In the genomic region with DNA sequence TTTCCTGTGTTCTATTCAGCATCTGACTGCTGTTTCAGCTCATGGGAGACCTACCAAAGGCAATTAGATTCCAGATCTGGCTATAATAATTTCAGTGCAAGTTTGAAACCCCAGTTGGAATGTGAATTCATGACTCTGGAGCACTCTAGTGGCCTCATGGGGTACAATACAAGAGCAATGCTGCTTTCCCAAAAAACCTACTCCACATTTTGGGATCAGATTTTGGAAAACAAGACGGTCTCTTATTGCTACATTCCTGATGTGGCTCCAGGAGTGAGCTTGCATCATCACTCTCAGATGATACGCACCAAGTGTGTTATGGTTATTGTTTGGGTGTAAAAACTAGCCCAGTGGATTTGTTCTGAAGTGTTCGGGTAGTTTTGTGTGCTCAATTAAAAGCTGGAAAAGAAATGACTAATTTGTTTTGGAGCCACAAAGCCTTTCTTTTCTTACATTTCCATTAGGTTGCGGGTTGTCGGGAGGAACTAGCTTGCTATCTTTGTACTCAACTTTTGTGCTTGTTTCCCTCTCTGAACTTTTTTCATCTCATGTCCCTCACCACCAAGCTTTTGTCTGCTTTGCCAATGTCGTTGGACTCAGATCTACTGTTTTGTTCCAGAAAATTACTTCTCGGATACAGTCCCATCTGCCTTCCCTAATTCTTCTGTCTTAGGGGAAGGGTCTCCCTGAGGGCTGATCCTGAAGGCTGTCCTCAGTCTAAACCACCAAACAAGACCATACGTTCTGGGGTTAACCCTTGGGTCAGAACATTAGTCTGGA, we compare ENCODE assay signal across 10 cellular contexts.
A peak's percentile ranks its signal among the peaks of the same experiment; 100 is the strongest.
DNase-seq lines count a peak whose midpoint lies in the region; ATAC-seq and TF ChIP-seq lines count a peak whose summit lies in the region.
"Had no signal": no experiment of that assay in that cellular context is flagged by ENCODE, and none has a peak within 500 bp of the region (broad histone marks: within the 10 kb centered on the region; RNA-seq: fewer than 3 reads in every experiment).

No MANE protein-coding gene starts in this region.

- peaks cover 25% of the 10 kb centered on the region for H3K4me1 Mint-ChIP-seq in glutamatergic neuron (ENCODE audit: low read depth, unreplicated experiment)
- peaks cover 6% of the 10 kb centered on the region for H3K4me1 Mint-ChIP-seq in activated CD8-positive, alpha-beta T cell treated with anti-CD3 and anti-CD28 coated beads, Interleukin-2, amount 10 ng/mL, durations not matched to agents 7 days and 5 days (ENCODE audit: low read depth)

- peak; percentile 94 for ATAC-seq in sciatic nerve
- no peak for ATAC-seq in activated CD8-positive, alpha-beta T cell treated with anti-CD3 and anti-CD28 coated beads, Interleukin-2, amount 10 ng/mL, durations not matched to agents 7 days and 5 days

- no peak for TF ChIP-seq CTCF in glutamatergic neuron (IDR thresholded peaks at IDR 0.05; ENCODE audit: partially characterized antibody, unreplicated experiment)

- intact Hi-C loops in sciatic nerve (cut with DNase I), result no loop called here

- 64 to 70% methylated on average over 8 of the region's 8 CpGs for WGBS in GM23248 (ENCODE audit: low coverage in 1 of 2, low lambda C conversion rate in 2 of 2, missing lambda C conversion rate in 2 of 2), 2 experiments

- peaks cover 3% of the 10 kb centered on the region for H3K36me3 Mint-ChIP-seq in glutamatergic neuron (ENCODE audit: unreplicated experiment)
- H3K36me3 Mint-ChIP-seq in activated CD8-positive, alpha-beta T cell treated with anti-CD3 and anti-CD28 coated beads, Interleukin-2, amount 10 ng/mL, durations not matched to agents 7 days and 5 days (ENCODE audit: low read depth), result peaks cover 16% of the 10 kb centered on the region

- no peaks in the 10 kb centered on the region for H3K9me3 ChIP-seq in GM23248 (ENCODE audit: low read depth)
- H3K9me3 ChIP-seq: suprapubic skin had no signal

- peaks cover 18% of the 10 kb centered on the region for H3K4me1 ChIP-seq in GM23248 (ENCODE audit: insufficient read depth)

- H3K9ac ChIP-seq in GM23248, result no peak overlapping the region

- H3K9me3 Mint-ChIP-seq in glutamatergic neuron (ENCODE audit: unreplicated experiment), result no peaks in the 10 kb centered on the region
- H3K9me3 Mint-ChIP-seq in activated CD8-positive, alpha-beta T cell treated with anti-CD3 and anti-CD28 coated beads, Interleukin-2, amount 10 ng/mL, durations not matched to agents 7 days and 5 days (ENCODE audit: insufficient read depth), result no peaks in the 10 kb centered on the region

- H3K4me2 ChIP-seq in GM23248 (ENCODE audit: unreplicated experiment), result no peak overlapping the region

- H3K27ac Mint-ChIP-seq in glutamatergic neuron (ENCODE audit: unreplicated experiment), result peak overlapping the region; percentile 10
- H3K27ac Mint-ChIP-seq in activated CD8-positive, alpha-beta T cell treated with anti-CD3 and anti-CD28 coated beads, Interleukin-2, amount 10 ng/mL, durations not matched to agents 7 days and 5 days, result no peak overlapping the region

- H3K36me3 ChIP-seq in GM23248 (ENCODE audit: low read depth), result 0 out of 2 replicates have a peak, but pooled peaks cover 15% of the 10 kb centered on the region

- in situ Hi-C loops in GM23248 (cut with MboI), result no loop called here
- in situ Hi-C loops in SK-MEL-5 (cut with HindIII; ENCODE audit: low pct_unique_long_range_greater_than_20kb, low sequenced_read_pairs), result no loop called here

- no peaks in the 10 kb centered on the region for H3K79me2 ChIP-seq in GM23248 (ENCODE audit: insufficient read depth)

- H3K4me3 Mint-ChIP-seq in glutamatergic neuron (ENCODE audit: unreplicated experiment), result no peak overlapping the region
- no peak overlapping the region for H3K4me3 Mint-ChIP-seq in activated CD8-positive, alpha-beta T cell treated with anti-CD3 and anti-CD28 coated beads, Interleukin-2, amount 10 ng/mL, durations not matched to agents 7 days and 5 days

- peaks cover 11% of the 10 kb centered on the region; the same call in 1 of the 2 replicates for H3F3A ChIP-seq in GM23248 (ENCODE audit: insufficient read depth)

- no peak overlapping the region for H3K4me3 ChIP-seq in GM23248
- H3K4me3 ChIP-seq: suprapubic skin had no signal

- no peak overlapping the region for H2AFZ ChIP-seq in GM23248

- H3K9me2 ChIP-seq in GM23248 (ENCODE audit: insufficient read depth), result no peaks in the 10 kb centered on the region

- CTCF ChIA-PET in activated CD8-positive, alpha-beta T cell treated with anti-CD3 and anti-CD28 coated beads, Interleukin-2, amount 10 ng/mL, durations not matched to agents 7 days and 5 days (lab: Charles Lee), result no interaction called here

- H4K20me1 ChIP-seq in GM23248 (ENCODE audit: insufficient read depth), result no peaks in the 10 kb centered on the region

- peak; percentile 35 for DNase-seq in GM23248
- DNase-seq in SK-MEL-5 (ENCODE audit: low read depth, low spot score), result peak; percentile 62
- no peak for DNase-seq in glutamatergic neuron
- no peak for DNase-seq in sciatic nerve (ENCODE audit: low spot score)
- no peak for DNase-seq in activated CD8-positive, alpha-beta T cell treated with anti-CD3 and anti-CD28 coated beads, Interleukin-2, amount 10 ng/mL, durations not matched to agents 7 days and 5 days
- no peak for DNase-seq in superior temporal gyrus (ENCODE audit: extremely low spot score)
- DNase-seq in NCI-H1436 treated with DMSO at 0.1 percent for 48 hours (lab: John Stamatoyannopoulos, UW), result no peak
- no peak for DNase-seq in NK-92 treated with Interleukin-12 subunit alpha and Interleukin-12 subunit beta, amount 100 ng/mL, for 24 hours (lab: John Stamatoyannopoulos, UW)
- DNase-seq: stimulated activated CD4-positive, alpha-beta T cell treated with anti-CD3 and anti-CD28 coated beads, Interleukin-12 subunit alpha, Interleukin-12 subunit beta, amount 100 ng/mL, for 4 hours had no signal

- POLR2A ChIA-PET in activated CD8-positive, alpha-beta T cell treated with anti-CD3 and anti-CD28 coated beads, Interleukin-2, amount 10 ng/mL, durations not matched to agents 7 days and 5 days (lab: Charles Lee), result no interaction called here

- no peaks in the 10 kb centered on the region for H3K27me3 Mint-ChIP-seq in glutamatergic neuron (ENCODE audit: unreplicated experiment)
- no peaks in the 10 kb centered on the region for H3K27me3 Mint-ChIP-seq in activated CD8-positive, alpha-beta T cell treated with anti-CD3 and anti-CD28 coated beads, Interleukin-2, amount 10 ng/mL, durations not matched to agents 7 days and 5 days (ENCODE audit: low read depth)

- H3K27ac ChIP-seq in GM23248, result no peak overlapping the region
- H3K27ac ChIP-seq: suprapubic skin had no signal

- no peaks in the 10 kb centered on the region for H3K27me3 ChIP-seq in GM23248 (replicated peaks; ENCODE audit: insufficient read depth)
- H3K27me3 ChIP-seq: suprapubic skin had no signal

Comparison
In these comparisons a context has a peak if more than half of its experiments do, and no peak if none do; other contexts are left out.
1. DNase-seq: peak in GM23248 (single experiment) and SK-MEL-5 (single experiment); none in glutamatergic neuron (single experiment), sciatic nerve (single experiment), activated CD8-positive, alpha-beta T cell treated with anti-CD3 and anti-CD28 coated beads, Interleukin-2, amount 10 ng/mL, durations not matched to agents 7 days and 5 days (single experiment), superior temporal gyrus (single experiment), NCI-H1436 treated with DMSO at 0.1 percent for 48 hours (single experiment) and NK-92 treated with Interleukin-12 subunit alpha and Interleukin-12 subunit beta, amount 100 ng/mL, for 24 hours (single experiment).